In genomic region chr21:38787461-38788274, GRCh38 we compare ENCODE assay signal across 8 cellular contexts. TPM values are rescaled to one million over a fixed set of nuclear protein-coding genes. Genes with fewer than 3 reads are reported as not detected.
DNase-seq lines count a peak whose midpoint lies in the region; ATAC-seq, FAIRE-seq and TF ChIP-seq lines count a peak whose summit lies in the region.

No MANE protein-coding gene starts in this region.

- no peak for TF ChIP-seq EP300 in tibial nerve (IDR thresholded peaks at IDR 0.05)

- DNase-seq in GM12892 (ENCODE audit: insufficient read length) (peak; percentile 27), M059J (ENCODE audit: low read depth) (peak; percentile 99), astrocyte of the spinal cord (ENCODE audit: low read depth, low spot score) (peak; percentile 84), omental fat pad (ENCODE audit: low spot score) (no peak), GM13977 (ENCODE audit: low spot score) (no peak), tibial nerve (ENCODE audit: low spot score in 2 of 2) (no peak), SKM-1 treated with dmso at 0.1 percent for 144 hours (lab: John Stamatoyannopoulos, UW; ENCODE audit: unreplicated experiment) (no peak)

- no peaks in the 10 kb centered on the region for H3K27me3 ChIP-seq in tibial nerve

- peaks cover 0 to 11% (median 0%) of the 10 kb centered on the region in 4 donors for H3K9me3 ChIP-seq in tibial nerve

- H3K27ac ChIP-seq in tibial nerve: peak overlapping the region in 1 of 4 donors; percentile 62

- in situ Hi-C loops in astrocyte of the spinal cord (cut with HindIII; ENCODE audit: low sequenced_read_pairs) (no loop called here), GM13977 (cut with MboI; ENCODE audit: low pct_unique_long_range_greater_than_20kb, low sequenced_read_pairs, unreplicated experiment) (no loop called here)

- peak; percentile 74 for ATAC-seq in omental fat pad (ENCODE audit: low FRiP score)
- ATAC-seq in GM21390 (IDR thresholded peaks at IDR 0.05; ENCODE audit: unreplicated experiment): no peak

- TF ChIP-seq CTCF in astrocyte of the spinal cord (IDR thresholded peaks at IDR 0.05; ENCODE audit: low read depth, low read length) (no peak), omental fat pad (IDR thresholded peaks at IDR 0.05) (no peak), GM13977 (IDR thresholded peaks at IDR 0.05; ENCODE audit: extremely low read depth, insufficient read depth, missing control alignments) (no peak), tibial nerve (IDR thresholded peaks at IDR 0.05) (no peak)

- FAIRE-seq in GM12892 (lab: Jason Lieb, UNC): no peak

- 64 to 68% methylated on average over 19 of the region's 19 CpGs for WGBS in tibial nerve, 2 donors

- H3K4me3 ChIP-seq in astrocyte of the spinal cord (ENCODE audit: low read depth, low read length) (no peak overlapping the region), tibial nerve (no peak overlapping the region)

- H3K4me1 ChIP-seq in tibial nerve: no peaks in the 10 kb centered on the region

- H3K36me3 ChIP-seq in tibial nerve: no peaks in the 10 kb centered on the region

- TF ChIP-seq POLR2A in GM12892 (IDR thresholded peaks at IDR 0.05; ENCODE audit: low read depth, low read length) (no peak), tibial nerve (IDR thresholded peaks at IDR 0.05) (no peak)

RNA-seq across cellular contexts. Expression of gene ETS2, which starts 18.1 kb away (rescaled TPM):
- 3.3 TPM for polyA plus RNA-seq in GM12892 (2012; ENCODE audit: missing spikeins)
- total RNA-seq in M059J (2014; rRNA removed; shearing (Covaris generic)): 27.9 and 37.8 TPM in 2 replicates
- total RNA-seq in omental fat pad: 100 to 1,000 TPM in 2 of 4 donors, 10 to 100 TPM in 2; 51.6 to 201 (median 99.1) TPM
- total RNA-seq in tibial nerve: 100 to 1,000 TPM in 2 of 4 donors, 10 to 100 TPM in 2; 85.6 to 103 (median 98.5) TPM

Comparison
In these comparisons a context has a peak if more than half of its experiments do, and no peak if none do; other contexts are left out.
1. DNase-seq: peak in GM12892 (single experiment), M059J (single experiment) and astrocyte of the spinal cord (single experiment); none in omental fat pad (single experiment), GM13977 (single experiment), tibial nerve (0 of 2) and SKM-1 treated with dmso at 0.1 percent for 144 hours (single experiment).